Comparison of ENCODE assay signal across 1 cellular context in the genomic region with DNA sequence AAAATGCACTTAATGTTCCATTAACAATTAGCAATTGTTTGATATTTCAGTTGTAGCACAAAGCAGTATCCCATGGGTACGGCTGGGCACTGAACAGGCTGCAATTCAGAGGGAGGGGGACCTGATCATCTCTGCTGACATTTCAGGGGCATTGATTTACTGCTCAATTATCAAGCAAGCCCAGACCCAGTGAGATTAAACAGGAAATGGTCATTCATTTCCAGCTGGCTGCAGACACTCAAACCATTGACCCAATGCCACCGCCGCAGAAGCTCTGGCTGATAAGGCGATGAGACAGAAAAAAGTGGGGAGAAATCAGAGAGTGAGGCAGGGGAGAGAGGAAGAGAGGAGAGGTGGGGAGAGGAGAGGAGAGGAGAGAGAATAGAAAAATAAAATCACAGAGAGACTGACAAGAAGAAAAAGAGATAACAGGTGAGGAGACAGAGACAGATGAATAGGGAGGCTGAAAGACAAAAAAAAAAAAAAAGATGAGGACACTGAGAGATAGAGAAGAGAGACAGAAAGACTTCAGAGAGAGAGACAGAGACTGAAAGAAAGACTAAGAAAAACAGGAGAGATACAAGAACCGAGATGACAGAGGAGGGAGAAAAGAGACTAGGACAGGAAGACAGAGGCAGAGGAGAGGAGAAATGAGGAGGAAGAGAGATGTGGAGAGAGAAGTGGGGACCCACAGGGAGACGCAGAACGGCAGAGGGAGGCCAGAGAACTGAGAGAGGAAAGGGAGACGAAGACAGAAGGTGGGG.
TF ChIP-seq lines count a peak whose summit lies in the region.

No MANE protein-coding gene starts in this region.

TF ChIP-seq in HEK293, 187 proteins besides CTCF, POLR2A, EP300 and RAD21 (continued from another document):
- TF ChIP-seq, protein P1, sequence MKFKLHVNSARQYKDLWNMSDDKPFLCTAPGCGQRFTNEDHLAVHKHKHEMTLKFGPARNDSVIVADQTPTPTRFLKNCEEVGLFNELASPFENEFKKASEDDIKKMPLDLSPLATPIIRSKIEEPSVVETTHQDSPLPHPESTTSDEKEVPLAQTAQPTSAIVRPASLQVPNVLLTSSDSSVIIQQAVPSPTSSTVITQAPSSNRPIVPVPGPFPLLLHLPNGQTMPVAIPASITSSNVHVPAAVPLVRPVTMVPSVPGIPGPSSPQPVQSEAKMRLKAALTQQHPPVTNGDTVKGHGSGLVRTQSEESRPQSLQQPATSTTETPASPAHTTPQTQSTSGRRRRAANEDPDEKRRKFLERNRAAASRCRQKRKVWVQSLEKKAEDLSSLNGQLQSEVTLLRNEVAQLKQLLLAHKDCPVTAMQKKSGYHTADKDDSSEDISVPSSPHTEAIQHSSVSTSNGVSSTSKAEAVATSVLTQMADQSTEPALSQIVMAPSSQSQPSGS (tag by site-specific recombination; IDR thresholded peaks at IDR 0.05; ENCODE audit: low read depth): no peak
- no peak for TF ChIP-seq ZNF394 (tag by site-specific recombination; IDR thresholded peaks at IDR 0.05; ENCODE audit: borderline replicate concordance)
